Comparison of ENCODE assay signal across 12 cellular contexts in the genomic region with DNA sequence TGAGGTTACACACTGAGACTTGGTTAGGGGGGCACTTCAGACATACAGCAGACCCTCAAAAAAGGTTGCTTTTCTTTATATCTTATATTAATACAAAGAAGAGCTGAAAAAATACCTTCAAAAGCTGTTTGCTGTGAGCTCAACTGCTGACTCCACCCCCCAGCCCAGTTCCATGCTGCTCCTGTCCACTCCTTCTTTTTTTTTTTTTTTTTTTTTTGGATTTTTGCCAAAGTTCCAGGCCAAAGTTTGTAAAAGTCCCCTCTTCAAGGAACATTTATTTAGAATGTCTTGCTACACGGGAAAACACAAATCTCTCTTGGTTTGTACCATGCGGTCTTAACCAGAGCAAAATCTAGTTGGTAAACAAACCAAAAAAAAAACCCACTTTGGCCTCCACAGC.
DNase-seq lines count a peak whose midpoint lies in the region; ATAC-seq, FAIRE-seq and TF ChIP-seq lines count a peak whose summit lies in the region.
"Had no signal": no experiment of that assay in that cellular context is flagged by ENCODE, and none has a peak within 500 bp of the region (broad histone marks: within the 10 kb centered on the region; RNA-seq: fewer than 3 reads in every experiment).

No MANE protein-coding gene starts in this region.

- TF ChIP-seq CTCF in RWPE1 (conservative IDR thresholded peaks at IDR 0.05; ENCODE audit: low read depth), result no peak
- TF ChIP-seq CTCF in heart right ventricle (IDR thresholded peaks at IDR 0.05), result no peak
- no peak for TF ChIP-seq CTCF in pancreas (IDR thresholded peaks at IDR 0.05)

- H3K4me3 ChIP-seq in heart right ventricle (no peak overlapping the region), pancreas (no peak overlapping the region)

- H3K36me3 ChIP-seq in heart right ventricle, result no peaks in the 10 kb centered on the region
- no peaks in the 10 kb centered on the region for H3K36me3 ChIP-seq in pancreas

- CTCF ChIA-PET in RWPE1 (lab: Yijun Ruan, JAX) (interaction anchor here (0.6 to 1.0 kb wide), 3 partner anchors 74 to 1185 kb away, joined by 3 to 6 read pairs (median 6); no protein-coding TSS in a partner anchor), HEK293T (lab: Yijun Ruan, JAX) (interaction anchor here (1.5 kb wide), 1 partner anchor 169 kb away, joined by 8 read pairs; no protein-coding TSS in a partner anchor)

- H3K9me3 ChIP-seq in heart right ventricle (no peaks in the 10 kb centered on the region), pancreas (no peaks in the 10 kb centered on the region)

- intact Hi-C loops in heart right ventricle (cut with DNase I) (no loop called here), pancreas (cut with DNase I) (no loop called here)

- DNase-seq in GM03348 (ENCODE audit: low spot score) (peak; percentile 22), RWPE1 (ENCODE audit: low spot score) (peak; percentile 42), heart right ventricle (peak; percentile 40 to 46), pancreas (peak in 4 of 6 donors; percentile 23 to 56 (median 26)), HEK293T (ENCODE audit: extremely low spot score) (no peak), substantia nigra (lab: John Stamatoyannopoulos, UW) (no peak), GM19238 (ENCODE audit: insufficient read length, low spot score) (no peak)
- DNase-seq: activated CD8-positive, alpha-beta memory T cell treated with anti-CD3 and anti-CD28 coated beads, Interleukin-2, amount 50 U/mL, for 4 hours; CD4-positive, alpha-beta T cell; naive B cell; NCI-H187 had no signal

- ATAC-seq in heart right ventricle (peak in 6 of 8 donors; percentile 39 to 74 (median 67)), pancreas (peak; percentile 47 to 74 (median 63)), HG03432 (IDR thresholded peaks at IDR 0.05; ENCODE audit: unreplicated experiment) (no peak)

- no peak overlapping the region for H3K27ac ChIP-seq in RWPE1
- H3K27ac ChIP-seq in heart right ventricle, result no peak overlapping the region
- no peak overlapping the region for H3K27ac ChIP-seq in pancreas
- no peak overlapping the region for H3K27ac ChIP-seq in substantia nigra (ENCODE audit: low read depth, low read length, poor library complexity, severe bottlenecking)

- FAIRE-seq in pancreas (lab: Jason Lieb, UNC), result no peak

- 47 to 69% methylated on average over 2 of the region's 2 CpGs for WGBS in heart right ventricle, 2 donors
- WGBS in pancreas, 2 donors, result 14 to 23% methylated on average over 2 of the region's 2 CpGs

- H3K27me3 ChIP-seq in heart right ventricle (no peaks in the 10 kb centered on the region), pancreas (no peaks in the 10 kb centered on the region)

- H3K4me1 ChIP-seq in heart right ventricle, result peaks cover 0 to 8% (median 4%) of the 10 kb centered on the region in 9 donors
- H3K4me1 ChIP-seq in pancreas, result no peaks in the 10 kb centered on the region

- POLR2A ChIA-PET in RWPE1 (lab: Yijun Ruan, JAX; ENCODE audit: low non-redundant PET), result no interaction called here
- POLR2A ChIA-PET in HEK293T (lab: Yijun Ruan, JAX), result no interaction called here

TF ChIP-seq in HEK293T, 16 proteins besides CTCF, POLR2A, EP300 and RAD21:
- TF ChIP-seq FOXK2 (IDR thresholded peaks at IDR 0.05) (no peak), SP1 (IDR thresholded peaks at IDR 0.05) (no peak), LEF1 (IDR thresholded peaks at IDR 0.05; ENCODE audit: borderline replicate concordance) (no peak), L3MBTL2 (conservative IDR thresholded peaks at IDR 0.05) (no peak), BHLHE40 (IDR thresholded peaks at IDR 0.05; ENCODE audit: borderline replicate concordance) (no peak), TARDBP (IDR thresholded peaks at IDR 0.05) (no peak), ELF4 (IDR thresholded peaks at IDR 0.05) (no peak), FOXM1 (IDR thresholded peaks at IDR 0.05; ENCODE audit: borderline replicate concordance) (no peak), SUZ12 (IDR thresholded peaks at IDR 0.05) (no peak), ZNF384 (IDR thresholded peaks at IDR 0.05) (no peak)
- TF ChIP-seq, protein P1, sequence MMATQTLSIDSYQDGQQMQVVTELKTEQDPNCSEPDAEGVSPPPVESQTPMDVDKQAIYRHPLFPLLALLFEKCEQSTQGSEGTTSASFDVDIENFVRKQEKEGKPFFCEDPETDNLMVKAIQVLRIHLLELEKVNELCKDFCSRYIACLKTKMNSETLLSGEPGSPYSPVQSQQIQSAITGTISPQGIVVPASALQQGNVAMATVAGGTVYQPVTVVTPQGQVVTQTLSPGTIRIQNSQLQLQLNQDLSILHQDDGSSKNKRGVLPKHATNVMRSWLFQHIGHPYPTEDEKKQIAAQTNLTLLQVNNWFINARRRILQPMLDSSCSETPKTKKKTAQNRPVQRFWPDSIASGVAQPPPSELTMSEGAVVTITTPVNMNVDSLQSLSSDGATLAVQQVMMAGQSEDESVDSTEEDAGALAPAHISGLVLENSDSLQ (IDR thresholded peaks at IDR 0.05), result no peak
TF ChIP-seq in HEK293T: peak in this region for 0.

Comparison
In these comparisons a context has a peak if more than half of its experiments do, and no peak if none do; other contexts are left out.
1. DNase-seq: peak in GM03348 (single experiment), RWPE1 (single experiment), heart right ventricle (2 of 2) and pancreas (4 of 6); none in HEK293T (single experiment), substantia nigra (0 of 49) and GM19238 (single experiment).